In genomic region chr12:23055004-23055403, GRCh38 we compare ENCODE assay signal across 8 cellular contexts.
DNase-seq lines count a peak whose midpoint lies in the region; ATAC-seq and TF ChIP-seq lines count a peak whose summit lies in the region.

No MANE protein-coding gene starts in this region.

- ATAC-seq in DND-41 (ENCODE audit: insufficient read depth, low read depth) (no peak), HG03378 (IDR thresholded peaks at IDR 0.05; ENCODE audit: unreplicated experiment) (peak; percentile 63), T-helper 17 cell (no peak), GM19452 (IDR thresholded peaks at IDR 0.05; ENCODE audit: unreplicated experiment) (no peak)

- H3K36me3 Mint-ChIP-seq in T-helper 17 cell (ENCODE audit: low read depth) = no peaks in the 10 kb centered on the region

- H3K27ac Mint-ChIP-seq in T-helper 17 cell = no peak overlapping the region

- peak; percentile 38 for TF ChIP-seq CTCF in DND-41 (IDR thresholded peaks at IDR 0.05; ENCODE audit: borderline replicate concordance, extremely low read depth, low read length, poor library complexity, severe bottlenecking)

- no peaks in the 10 kb centered on the region for H3K79me2 ChIP-seq in DND-41 (ENCODE audit: insufficient read depth, low read length)

- H4K20me1 ChIP-seq in DND-41 (ENCODE audit: insufficient read depth, low read length) = no peaks in the 10 kb centered on the region

- H3K4me3 Mint-ChIP-seq in T-helper 17 cell = no peak overlapping the region

- H3K27me3 ChIP-seq in DND-41 (ENCODE audit: insufficient read depth, low read length, poor library complexity) = peaks cover 2% of the 10 kb centered on the region

- H3K36me3 ChIP-seq in DND-41 (ENCODE audit: insufficient read depth, low read length) = no peaks in the 10 kb centered on the region

- no peak for DNase-seq in DND-41
- peak; percentile 33 for DNase-seq in SK-N-DZ (ENCODE audit: low spot score)
- peak; percentile 85 for DNase-seq in islet precursor cell
- DNase-seq in T-helper 17 cell = no peak
- DNase-seq in posterior cingulate gyrus = no peak
- DNase-seq in SKM-1 (lab: John Stamatoyannopoulos, UW; ENCODE audit: unreplicated experiment) = no peak

- no peak overlapping the region for H2AFZ ChIP-seq in DND-41 (ENCODE audit: low read depth, low read length)

- intact Hi-C loops in posterior cingulate gyrus (cut with DNase I) = no loop called here

- peaks cover 5% of the 10 kb centered on the region for H3K27me3 Mint-ChIP-seq in T-helper 17 cell

- H3K9ac ChIP-seq in DND-41 (ENCODE audit: low read depth, low read length) = no peak overlapping the region

- no peak overlapping the region for H3K4me2 ChIP-seq in DND-41 (ENCODE audit: insufficient read depth, low read length)

- no peaks in the 10 kb centered on the region for H3K4me1 Mint-ChIP-seq in T-helper 17 cell

- no peak overlapping the region for H3K27ac ChIP-seq in DND-41 (ENCODE audit: low read length)

- H3K4me1 ChIP-seq in DND-41 (ENCODE audit: insufficient read depth, low read length) = no peaks in the 10 kb centered on the region

- no peaks in the 10 kb centered on the region for H3K9me3 ChIP-seq in DND-41 (ENCODE audit: insufficient read depth, low read length, severe bottlenecking)
- no peaks in the 10 kb centered on the region for H3K9me3 ChIP-seq in T-helper 17 cell (ENCODE audit: control insufficient read depth, low read length, poor library complexity, severe bottlenecking)

- no peak overlapping the region for H3K4me3 ChIP-seq in DND-41 (ENCODE audit: low read depth in 1 of 2, low read length in 2 of 2)

Comparison
In these comparisons a context has a peak if more than half of its experiments do, and no peak if none do; other contexts are left out.
1. DNase-seq: peak in SK-N-DZ (single experiment) and islet precursor cell (single experiment); none in DND-41 (single experiment), T-helper 17 cell (0 of 3), posterior cingulate gyrus (0 of 10) and SKM-1 (single experiment).